In genomic region chr2:221574231-221574570, GRCh38 we compare ENCODE assay signal across 8 cellular contexts. TPM values are rescaled to one million over a fixed set of nuclear protein-coding genes. Genes with fewer than 3 reads are reported as not detected.
DNase-seq lines count a peak whose midpoint lies in the region; ATAC-seq, FAIRE-seq and TF ChIP-seq lines count a peak whose summit lies in the region.

No MANE protein-coding gene starts in this region.

- H3K36me3 ChIP-seq in heart left ventricle (no peaks in the 10 kb centered on the region), bronchial epithelial cell (ENCODE audit: control insufficient read depth, insufficient read depth, low read length) (no peaks in the 10 kb centered on the region), mucosa of rectum (ENCODE audit: control insufficient read depth in 2 of 2, insufficient read depth in 2 of 2, low read length in 2 of 2) (no peaks in the 10 kb centered on the region), upper lobe of left lung (no peaks in the 10 kb centered on the region)

- H3K9me3 ChIP-seq in heart left ventricle = no peaks in the 10 kb centered on the region
- no peaks in the 10 kb centered on the region for H3K9me3 ChIP-seq in mucosa of rectum (ENCODE audit: control insufficient read depth in 2 of 2, low read length in 2 of 2)
- H3K9me3 ChIP-seq in upper lobe of left lung = no peaks in the 10 kb centered on the region

- H3K4me1 ChIP-seq in heart left ventricle (peaks cover 0 to 32% (median 13%) of the 10 kb centered on the region in 12 donors), mucosa of rectum (ENCODE audit: control insufficient read depth in 2 of 2, insufficient read depth in 2 of 2, low read length in 2 of 2) (peaks cover 16 to 23% of the 10 kb centered on the region in 2 donors), upper lobe of left lung (peaks cover 14 to 42% (median 20%) of the 10 kb centered on the region in 4 donors)

- DNase-seq in heart left ventricle (no peak), Right ventricle myocardium superior (no peak), bronchial epithelial cell (ENCODE audit: low read depth) (no peak), upper lobe of left lung (no peak), NCI-H1436 (lab: John Stamatoyannopoulos, UW) (no peak), NCI-H1436 treated with DMSO at 0.1 percent for 48 hours (lab: John Stamatoyannopoulos, UW) (no peak), lower leg skin (ENCODE audit: low spot score in 2 of 2) (no peak)

- FAIRE-seq in bronchial epithelial cell (lab: Jason Lieb, UNC) = no peak

- WGBS in heart left ventricle, 4 donors = 17 to 23% (median 19%) methylated on average over 7 of the region's 7 CpGs
- 14% methylated on average over 7 of the region's 7 CpGs for WGBS in upper lobe of left lung, 2 donors
- WGBS in lower leg skin, 2 donors = 20 to 22% methylated on average over 7 of the region's 7 CpGs

- no peak for TF ChIP-seq EP300 in upper lobe of left lung (IDR thresholded peaks at IDR 0.05)

- peak overlapping the region in 3 of 12 donors; percentile 79 to 91 (median 87) for H3K27ac ChIP-seq in heart left ventricle
- peak overlapping the region in 1 of 2 donors; percentile 32 for H3K27ac ChIP-seq in mucosa of rectum (ENCODE audit: low read depth in 2 of 2, low read length in 2 of 2)
- no peak overlapping the region for H3K27ac ChIP-seq in upper lobe of left lung

- H3K4me3 ChIP-seq in heart left ventricle = peak overlapping the region; percentile 58 to 89 (median 76)
- peak overlapping the region; percentile 82 for H3K4me3 ChIP-seq in bronchial epithelial cell (ENCODE audit: low read depth, low read length)
- H3K4me3 ChIP-seq in mucosa of rectum (ENCODE audit: low read length in 2 of 2) = peak overlapping the region; percentile 76 to 88
- peak overlapping the region in 3 of 4 donors; percentile 56 to 78 (median 59) for H3K4me3 ChIP-seq in upper lobe of left lung
- no peak overlapping the region for H3K4me3 ChIP-seq in lower leg skin (ENCODE audit: low read depth, poor library complexity, severe bottlenecking)

- TF ChIP-seq CTCF in heart left ventricle (IDR thresholded peaks at IDR 0.05) = no peak
- TF ChIP-seq CTCF in bronchial epithelial cell (IDR thresholded peaks at IDR 0.05; ENCODE audit: insufficient read depth, low read length, severe bottlenecking) = no peak
- TF ChIP-seq CTCF in upper lobe of left lung (IDR thresholded peaks at IDR 0.05) = no peak
- TF ChIP-seq CTCF in lower leg skin (IDR thresholded peaks at IDR 0.05) = no peak

- ATAC-seq in heart left ventricle (no peak), Right ventricle myocardium superior (ENCODE audit: poor library complexity) (no peak), upper lobe of left lung (ENCODE audit: low FRiP score in 2 of 2) (no peak)

- intact Hi-C loops in heart left ventricle (cut with DNase I) (loop anchor here (2.0 to 10.0 kb wide), 22 partner anchors 47 to 1839 kb away; no protein-coding TSS in a partner anchor), Right ventricle myocardium superior (cut with DNase I) (loop anchor here (5.0 to 10.0 kb wide), 3 partner anchors 469 to 1837 kb away; no protein-coding TSS in a partner anchor), lower leg skin (cut with DNase I; ENCODE audit: low total_unique reads) (loop anchor here (10.0 kb wide), 2 partner anchors 889 to 1409 kb away; no protein-coding TSS in a partner anchor)

- TF ChIP-seq POLR2A in heart left ventricle (IDR thresholded peaks at IDR 0.05) (no peak), upper lobe of left lung (IDR thresholded peaks at IDR 0.05) (no peak), lower leg skin (IDR thresholded peaks at IDR 0.05) (no peak)

- H3K27me3 ChIP-seq in heart left ventricle (peaks cover 0 to 47% (median 0%) of the 10 kb centered on the region in 9 donors), bronchial epithelial cell (ENCODE audit: control insufficient read depth, insufficient read depth, low read length) (peaks cover 9% of the 10 kb centered on the region), mucosa of rectum (ENCODE audit: control insufficient read depth in 2 of 2, insufficient read depth in 2 of 2, low read length in 2 of 2) (peaks cover 7 to 9% of the 10 kb centered on the region in 2 donors), upper lobe of left lung (peaks cover 0 to 9% (median 2%) of the 10 kb centered on the region in 4 donors)

- H3K9ac ChIP-seq in mucosa of rectum (ENCODE audit: low read depth in 1 of 2, low read length in 2 of 2) = peak overlapping the region; percentile 32 to 80

RNA-seq across cellular contexts. Expression of gene EPHA4, which starts 2.1 kb away (rescaled TPM):
- 10 to 100 TPM; 12.4 to 35.2 (median 19.8) TPM for total RNA-seq in heart left ventricle
- 1 to 10 TPM; 4.2 to 6.9 TPM for polyA plus RNA-seq in heart left ventricle
- total RNA-seq in Right ventricle myocardium superior = 11.9 TPM
- total RNA-seq in bronchial epithelial cell = 6.1 and 14.7 TPM in 2 replicates
- total RNA-seq in upper lobe of left lung = 10 to 100 TPM in 5 of 6 donors, 1 to 10 TPM in 1; 9.5 to 33.5 (median 22.3) TPM
- 10 to 100 TPM; 35.2 to 63.1 (median 53.7) TPM for total RNA-seq in lower leg skin
